ENCODE assay signal across 8 cellular contexts in genomic region chr20:43749734-43750294, GRCh38. TPM values are rescaled to one million over a fixed set of nuclear protein-coding genes. Genes with fewer than 3 reads are reported as not detected.
DNase-seq lines count a peak whose midpoint lies in the region; ATAC-seq and TF ChIP-seq lines count a peak whose summit lies in the region.

No MANE protein-coding gene starts in this region.

- H3K4me3 ChIP-seq in liver (ENCODE audit: low read depth in 1 of 3, low read length in 3 of 3), result no peak overlapping the region

- H3K4me3 Mint-ChIP-seq in activated CD4-positive, alpha-beta T cell treated with anti-CD3 and anti-CD28 coated beads, Interleukin-2, amount 10 ng/mL, durations not matched to agents 7 days and 5 days, result no peak overlapping the region
- no peak overlapping the region for H3K4me3 Mint-ChIP-seq in chondrocyte (ENCODE audit: unreplicated experiment)

- no peaks in the 10 kb centered on the region for H3K9me3 ChIP-seq in liver (ENCODE audit: control insufficient read depth in 4 of 4, low read length in 3 of 4)

- H3K4me1 Mint-ChIP-seq in activated CD4-positive, alpha-beta T cell treated with anti-CD3 and anti-CD28 coated beads, Interleukin-2, amount 10 ng/mL, durations not matched to agents 7 days and 5 days, result peaks cover 43% of the 10 kb centered on the region
- peaks cover 6% of the 10 kb centered on the region for H3K4me1 Mint-ChIP-seq in chondrocyte (ENCODE audit: low read depth)

- POLR2A ChIA-PET in activated CD4-positive, alpha-beta T cell treated with anti-CD3 and anti-CD28 coated beads, Interleukin-2, amount 10 ng/mL, durations not matched to agents 7 days and 5 days (lab: Charles Lee), result interaction anchor here (1.6 kb wide), 1 partner anchor 90 kb away, joined by 4 read pairs; no protein-coding TSS in a partner anchor

- H3K27me3 ChIP-seq in liver (ENCODE audit: control insufficient read depth in 4 of 4, insufficient read depth in 4 of 4, low read length in 3 of 4), result peaks cover 0 to 4% (median 0%) of the 10 kb centered on the region in 4 donors

- no peaks in the 10 kb centered on the region for H3K36me3 ChIP-seq in liver (ENCODE audit: control insufficient read depth in 4 of 4, insufficient read depth in 3 of 4, low read depth in 1 of 4, low read length in 3 of 4)

- H3K4me1 ChIP-seq in liver (ENCODE audit: control insufficient read depth in 4 of 4, insufficient read depth in 4 of 4, low read length in 3 of 4), result no peaks in the 10 kb centered on the region

- peaks cover 4% of the 10 kb centered on the region for H3K9me3 Mint-ChIP-seq in activated CD4-positive, alpha-beta T cell treated with anti-CD3 and anti-CD28 coated beads, Interleukin-2, amount 10 ng/mL, durations not matched to agents 7 days and 5 days
- no peaks in the 10 kb centered on the region for H3K9me3 Mint-ChIP-seq in chondrocyte (ENCODE audit: low read depth)

- H3K36me3 Mint-ChIP-seq in activated CD4-positive, alpha-beta T cell treated with anti-CD3 and anti-CD28 coated beads, Interleukin-2, amount 10 ng/mL, durations not matched to agents 7 days and 5 days (ENCODE audit: low read depth), result peaks cover 4% of the 10 kb centered on the region
- no peaks in the 10 kb centered on the region for H3K36me3 Mint-ChIP-seq in chondrocyte (ENCODE audit: low read depth)

- no peaks in the 10 kb centered on the region for H3K27me3 Mint-ChIP-seq in activated CD4-positive, alpha-beta T cell treated with anti-CD3 and anti-CD28 coated beads, Interleukin-2, amount 10 ng/mL, durations not matched to agents 7 days and 5 days
- peaks cover 18% of the 10 kb centered on the region for H3K27me3 Mint-ChIP-seq in chondrocyte (ENCODE audit: low read depth)

- TF ChIP-seq CTCF in chondrocyte (IDR thresholded peaks at IDR 0.05) (peak; percentile 99), liver (IDR thresholded peaks at IDR 0.05; ENCODE audit: low read depth, low read length, missing input control) (peak; percentile 98)

- CTCF ChIA-PET in activated CD4-positive, alpha-beta T cell treated with anti-CD3 and anti-CD28 coated beads, Interleukin-2, amount 10 ng/mL, durations not matched to agents 7 days and 5 days (lab: Charles Lee), result interaction anchor here (0.6 to 3.7 kb wide), 22 partner anchors 11 to 335 kb away, joined by 3 to 23 read pairs (median 4); no protein-coding TSS in a partner anchor

- DNase-seq in SHP77 (lab: John Stamatoyannopoulos, UW) (peak; percentile 30 to 37), SHP77 treated with DMSO at 0.1 percent for 48 hours (lab: John Stamatoyannopoulos, UW) (no peak), NCI-H2171 treated with DMSO at 0.1 percent for 48 hours (lab: John Stamatoyannopoulos, UW) (peak; percentile 38), chondrocyte (ENCODE audit: low spot score) (no peak)
- DNase-seq in activated CD4-positive, alpha-beta T cell treated with anti-CD3 and anti-CD28 coated beads, Interleukin-2, amount 10 ng/mL, durations not matched to agents 7 days and 5 days, result peak; percentile 77
- DNase-seq in stimulated activated CD8-positive, alpha-beta memory T cell treated with anti-CD3 and anti-CD28 coated beads, Interleukin-12 subunit alpha, Interleukin-12 subunit beta, amount 100 ng/mL, for 1 hour (ENCODE audit: low read depth), result peak; percentile 77

- H3K27ac Mint-ChIP-seq in activated CD4-positive, alpha-beta T cell treated with anti-CD3 and anti-CD28 coated beads, Interleukin-2, amount 10 ng/mL, durations not matched to agents 7 days and 5 days, result no peak overlapping the region
- H3K27ac Mint-ChIP-seq in chondrocyte (ENCODE audit: unreplicated experiment), result no peak overlapping the region

- no peak overlapping the region for H3K9ac ChIP-seq in liver (ENCODE audit: low read depth in 1 of 2, low read length in 2 of 2)

- H3K27ac ChIP-seq in liver (ENCODE audit: low read depth in 1 of 2, low read length in 2 of 2), result no peak overlapping the region

- 10% methylated on average over 23 of the region's 23 CpGs for WGBS in liver

- peak; percentile 95 to 98 for TF ChIP-seq RAD21 in liver (IDR thresholded peaks at IDR 0.05)

- no peak for ATAC-seq in HG02981 (IDR thresholded peaks at IDR 0.05; ENCODE audit: unreplicated experiment)

TF ChIP-seq in liver, 16 proteins besides CTCF, POLR2A, EP300 and RAD21:
- TF ChIP-seq HNF4G (IDR thresholded peaks at IDR 0.05) (no peak), YY1 (IDR thresholded peaks at IDR 0.05) (no peak), ATF3 (IDR thresholded peaks at IDR 0.05) (no peak), FOXA2 (IDR thresholded peaks at IDR 0.05) (no peak), FOXA1 (IDR thresholded peaks at IDR 0.05) (no peak), TAF1 (conservative IDR thresholded peaks at IDR 0.05) (no peak), REST (IDR thresholded peaks at IDR 0.05) (no peak), EGR1 (IDR thresholded peaks at IDR 0.05; ENCODE audit: low read depth in 2 of 2) (no peak)
- TF ChIP-seq, protein P1, sequence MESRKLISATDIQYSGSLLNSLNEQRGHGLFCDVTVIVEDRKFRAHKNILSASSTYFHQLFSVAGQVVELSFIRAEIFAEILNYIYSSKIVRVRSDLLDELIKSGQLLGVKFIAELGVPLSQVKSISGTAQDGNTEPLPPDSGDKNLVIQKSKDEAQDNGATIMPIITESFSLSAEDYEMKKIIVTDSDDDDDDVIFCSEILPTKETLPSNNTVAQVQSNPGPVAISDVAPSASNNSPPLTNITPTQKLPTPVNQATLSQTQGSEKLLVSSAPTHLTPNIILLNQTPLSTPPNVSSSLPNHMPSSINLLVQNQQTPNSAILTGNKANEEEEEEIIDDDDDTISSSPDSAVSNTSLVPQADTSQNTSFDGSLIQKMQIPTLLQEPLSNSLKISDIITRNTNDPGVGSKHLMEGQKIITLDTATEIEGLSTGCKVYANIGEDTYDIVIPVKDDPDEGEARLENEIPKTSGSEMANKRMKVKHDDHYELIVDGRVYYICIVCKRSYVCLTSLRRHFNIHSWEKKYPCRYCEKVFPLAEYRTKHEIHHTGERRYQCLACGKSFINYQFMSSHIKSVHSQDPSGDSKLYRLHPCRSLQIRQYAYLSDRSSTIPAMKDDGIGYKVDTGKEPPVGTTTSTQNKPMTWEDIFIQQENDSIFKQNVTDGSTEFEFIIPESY (IDR thresholded peaks at IDR 0.05), result no peak
- TF ChIP-seq, protein P2, sequence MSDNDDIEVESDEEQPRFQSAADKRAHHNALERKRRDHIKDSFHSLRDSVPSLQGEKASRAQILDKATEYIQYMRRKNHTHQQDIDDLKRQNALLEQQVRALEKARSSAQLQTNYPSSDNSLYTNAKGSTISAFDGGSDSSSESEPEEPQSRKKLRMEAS (IDR thresholded peaks at IDR 0.05), result no peak

RNA-seq across cellular contexts. Expression of gene GTSF1L, which starts 23.0 kb away (rescaled TPM):
- total RNA-seq in activated CD4-positive, alpha-beta T cell treated with anti-CD3 and anti-CD28 coated beads, Interleukin-2, amount 10 ng/mL, durations not matched to agents 7 days and 5 days, result not detected
- total RNA-seq in chondrocyte, result not detected in 3 replicates
- total RNA-seq in liver, result not detected
- polyA plus RNA-seq in liver, result not detected

Comparison
In these comparisons a context has a peak if more than half of its experiments do, and no peak if none do; other contexts are left out.
1. DNase-seq: peak in SHP77 (2 of 2), NCI-H2171 treated with DMSO at 0.1 percent for 48 hours (single experiment), activated CD4-positive, alpha-beta T cell treated with anti-CD3 and anti-CD28 coated beads, Interleukin-2, amount 10 ng/mL, durations not matched to agents 7 days and 5 days (single experiment) and stimulated activated CD8-positive, alpha-beta memory T cell treated with anti-CD3 and anti-CD28 coated beads, Interleukin-12 subunit alpha, Interleukin-12 subunit beta, amount 100 ng/mL, for 1 hour (single experiment); none in SHP77 treated with DMSO at 0.1 percent for 48 hours (single experiment) and chondrocyte (single experiment).